Comparison of ENCODE assay signal across 1 cellular context in the genomic region with DNA sequence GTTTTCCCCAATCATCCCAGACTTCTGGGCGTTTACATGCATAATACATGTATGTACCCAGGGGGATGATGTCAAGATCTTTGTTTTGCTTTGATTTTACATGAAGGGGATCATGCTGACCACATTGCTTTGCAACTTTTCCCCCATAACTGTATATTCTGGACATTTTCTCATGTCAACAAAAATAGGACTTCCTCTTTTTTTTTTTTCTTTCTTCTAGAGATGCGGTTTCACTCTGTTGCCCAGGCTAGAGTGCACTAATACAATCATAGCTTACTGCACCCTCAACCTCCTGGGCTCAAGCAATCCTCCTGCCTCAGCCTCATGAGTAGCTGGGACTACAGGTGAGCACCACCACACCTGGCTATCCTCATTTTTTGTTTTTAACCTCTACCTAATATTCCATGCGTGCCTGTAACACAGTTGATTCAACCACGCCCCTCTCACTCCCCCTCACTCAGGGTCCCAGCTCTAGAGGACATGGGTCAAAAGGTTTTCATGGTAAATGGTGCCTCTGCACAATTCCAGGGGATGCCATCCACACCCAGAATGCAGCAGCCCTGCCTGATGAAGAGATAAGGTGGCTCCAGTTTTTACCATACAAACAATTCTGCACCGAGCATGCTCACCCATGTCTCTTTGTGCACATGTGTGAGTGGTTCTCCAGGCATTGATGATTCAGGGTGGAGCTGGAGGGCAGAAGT.
TF ChIP-seq lines count a peak whose summit lies in the region.

No MANE protein-coding gene starts in this region.

TF ChIP-seq in GM12878, 131 proteins besides CTCF, POLR2A, EP300 and RAD21:
- TF ChIP-seq KLF5 (IDR thresholded peaks at IDR 0.05; ENCODE audit: partially characterized antibody): no peak
- TF ChIP-seq JUND (IDR thresholded peaks at IDR 0.05; ENCODE audit: low read depth, low read length): no peak
- TF ChIP-seq IKZF2 (IDR thresholded peaks at IDR 0.05): peak in 1 of 2 experiments; percentile 36; a peak in 1 of 4 replicates
- no peak for TF ChIP-seq NR2C1 (IDR thresholded peaks at IDR 0.05)
- TF ChIP-seq NBN (IDR thresholded peaks at IDR 0.05): 0 out of 2 replicates have a peak, but pooled peaks have one; percentile 58
- no peak for TF ChIP-seq ETV6 (conservative IDR thresholded peaks at IDR 0.05 in 1 of 2, IDR thresholded peaks at IDR 0.05 in 1 of 2; ENCODE audit: borderline replicate concordance in 1 of 2, low read depth in 1 of 2)
- TF ChIP-seq BCL11A (IDR thresholded peaks at IDR 0.05; ENCODE audit: low read depth, low read length): no peak
- no peak for TF ChIP-seq SUPT20H (IDR thresholded peaks at IDR 0.05; ENCODE audit: borderline replicate concordance, control insufficient read depth, low read depth, low read length)
- TF ChIP-seq, protein P1, sequence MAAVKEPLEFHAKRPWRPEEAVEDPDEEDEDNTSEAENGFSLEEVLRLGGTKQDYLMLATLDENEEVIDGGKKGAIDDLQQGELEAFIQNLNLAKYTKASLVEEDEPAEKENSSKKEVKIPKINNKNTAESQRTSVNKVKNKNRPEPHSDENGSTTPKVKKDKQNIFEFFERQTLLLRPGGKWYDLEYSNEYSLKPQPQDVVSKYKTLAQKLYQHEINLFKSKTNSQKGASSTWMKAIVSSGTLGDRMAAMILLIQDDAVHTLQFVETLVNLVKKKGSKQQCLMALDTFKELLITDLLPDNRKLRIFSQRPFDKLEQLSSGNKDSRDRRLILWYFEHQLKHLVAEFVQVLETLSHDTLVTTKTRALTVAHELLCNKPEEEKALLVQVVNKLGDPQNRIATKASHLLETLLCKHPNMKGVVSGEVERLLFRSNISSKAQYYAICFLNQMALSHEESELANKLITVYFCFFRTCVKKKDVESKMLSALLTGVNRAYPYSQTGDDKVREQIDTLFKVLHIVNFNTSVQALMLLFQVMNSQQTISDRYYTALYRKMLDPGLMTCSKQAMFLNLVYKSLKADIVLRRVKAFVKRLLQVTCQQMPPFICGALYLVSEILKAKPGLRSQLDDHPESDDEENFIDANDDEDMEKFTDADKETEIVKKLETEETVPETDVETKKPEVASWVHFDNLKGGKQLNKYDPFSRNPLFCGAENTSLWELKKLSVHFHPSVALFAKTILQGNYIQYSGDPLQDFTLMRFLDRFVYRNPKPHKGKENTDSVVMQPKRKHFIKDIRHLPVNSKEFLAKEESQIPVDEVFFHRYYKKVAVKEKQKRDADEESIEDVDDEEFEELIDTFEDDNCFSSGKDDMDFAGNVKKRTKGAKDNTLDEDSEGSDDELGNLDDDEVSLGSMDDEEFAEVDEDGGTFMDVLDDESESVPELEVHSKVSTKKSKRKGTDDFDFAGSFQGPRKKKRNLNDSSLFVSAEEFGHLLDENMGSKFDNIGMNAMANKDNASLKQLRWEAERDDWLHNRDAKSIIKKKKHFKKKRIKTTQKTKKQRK (IDR thresholded peaks at IDR 0.05; ENCODE audit: low read depth, low read length): no peak
- TF ChIP-seq CHD4 (IDR thresholded peaks at IDR 0.05): no peak
- TF ChIP-seq TCF7 (IDR thresholded peaks at IDR 0.05; ENCODE audit: borderline replicate concordance): no peak
- TF ChIP-seq ZNF384 (IDR thresholded peaks at IDR 0.05; ENCODE audit: borderline replicate concordance, low read depth, low read length): peak; percentile 79
- 0 out of 2 replicates have a peak, but pooled peaks have one; percentile 37 for TF ChIP-seq MEF2A (IDR thresholded peaks at IDR 0.05; ENCODE audit: insufficient read depth, low read depth, low read length)
- TF ChIP-seq, protein P2, sequence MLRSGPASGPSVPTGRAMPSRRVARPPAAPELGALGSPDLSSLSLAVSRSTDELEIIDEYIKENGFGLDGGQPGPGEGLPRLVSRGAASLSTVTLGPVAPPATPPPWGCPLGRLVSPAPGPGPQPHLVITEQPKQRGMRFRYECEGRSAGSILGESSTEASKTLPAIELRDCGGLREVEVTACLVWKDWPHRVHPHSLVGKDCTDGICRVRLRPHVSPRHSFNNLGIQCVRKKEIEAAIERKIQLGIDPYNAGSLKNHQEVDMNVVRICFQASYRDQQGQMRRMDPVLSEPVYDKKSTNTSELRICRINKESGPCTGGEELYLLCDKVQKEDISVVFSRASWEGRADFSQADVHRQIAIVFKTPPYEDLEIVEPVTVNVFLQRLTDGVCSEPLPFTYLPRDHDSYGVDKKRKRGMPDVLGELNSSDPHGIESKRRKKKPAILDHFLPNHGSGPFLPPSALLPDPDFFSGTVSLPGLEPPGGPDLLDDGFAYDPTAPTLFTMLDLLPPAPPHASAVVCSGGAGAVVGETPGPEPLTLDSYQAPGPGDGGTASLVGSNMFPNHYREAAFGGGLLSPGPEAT (IDR thresholded peaks at IDR 0.05; ENCODE audit: low read depth): peak; percentile 61
- TF ChIP-seq, protein P3, sequence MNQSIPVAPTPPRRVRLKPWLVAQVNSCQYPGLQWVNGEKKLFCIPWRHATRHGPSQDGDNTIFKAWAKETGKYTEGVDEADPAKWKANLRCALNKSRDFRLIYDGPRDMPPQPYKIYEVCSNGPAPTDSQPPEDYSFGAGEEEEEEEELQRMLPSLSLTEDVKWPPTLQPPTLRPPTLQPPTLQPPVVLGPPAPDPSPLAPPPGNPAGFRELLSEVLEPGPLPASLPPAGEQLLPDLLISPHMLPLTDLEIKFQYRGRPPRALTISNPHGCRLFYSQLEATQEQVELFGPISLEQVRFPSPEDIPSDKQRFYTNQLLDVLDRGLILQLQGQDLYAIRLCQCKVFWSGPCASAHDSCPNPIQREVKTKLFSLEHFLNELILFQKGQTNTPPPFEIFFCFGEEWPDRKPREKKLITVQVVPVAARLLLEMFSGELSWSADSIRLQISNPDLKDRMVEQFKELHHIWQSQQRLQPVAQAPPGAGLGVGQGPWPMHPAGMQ (IDR thresholded peaks at IDR 0.05; ENCODE audit: borderline replicate concordance): no peak
- TF ChIP-seq CREM (IDR thresholded peaks at IDR 0.05; ENCODE audit: low read depth): no peak
- no peak for TF ChIP-seq MEF2B (IDR thresholded peaks at IDR 0.05; ENCODE audit: partially characterized antibody, poor library complexity, severe bottlenecking)
- 0 out of 2 replicates have a peak, but pooled peaks have one; percentile 24 for TF ChIP-seq NFIC (IDR thresholded peaks at IDR 0.05; ENCODE audit: low read depth, low read length)
- TF ChIP-seq, protein P4, sequence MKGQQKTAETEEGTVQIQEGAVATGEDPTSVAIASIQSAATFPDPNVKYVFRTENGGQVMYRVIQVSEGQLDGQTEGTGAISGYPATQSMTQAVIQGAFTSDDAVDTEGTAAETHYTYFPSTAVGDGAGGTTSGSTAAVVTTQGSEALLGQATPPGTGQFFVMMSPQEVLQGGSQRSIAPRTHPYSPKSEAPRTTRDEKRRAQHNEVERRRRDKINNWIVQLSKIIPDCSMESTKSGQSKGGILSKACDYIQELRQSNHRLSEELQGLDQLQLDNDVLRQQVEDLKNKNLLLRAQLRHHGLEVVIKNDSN (IDR thresholded peaks at IDR 0.05; ENCODE audit: borderline replicate concordance, extremely low read length, insufficient read depth, low read depth, low read length): no peak
- TF ChIP-seq, protein P5, sequence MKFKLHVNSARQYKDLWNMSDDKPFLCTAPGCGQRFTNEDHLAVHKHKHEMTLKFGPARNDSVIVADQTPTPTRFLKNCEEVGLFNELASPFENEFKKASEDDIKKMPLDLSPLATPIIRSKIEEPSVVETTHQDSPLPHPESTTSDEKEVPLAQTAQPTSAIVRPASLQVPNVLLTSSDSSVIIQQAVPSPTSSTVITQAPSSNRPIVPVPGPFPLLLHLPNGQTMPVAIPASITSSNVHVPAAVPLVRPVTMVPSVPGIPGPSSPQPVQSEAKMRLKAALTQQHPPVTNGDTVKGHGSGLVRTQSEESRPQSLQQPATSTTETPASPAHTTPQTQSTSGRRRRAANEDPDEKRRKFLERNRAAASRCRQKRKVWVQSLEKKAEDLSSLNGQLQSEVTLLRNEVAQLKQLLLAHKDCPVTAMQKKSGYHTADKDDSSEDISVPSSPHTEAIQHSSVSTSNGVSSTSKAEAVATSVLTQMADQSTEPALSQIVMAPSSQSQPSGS (IDR thresholded peaks at IDR 0.05; ENCODE audit: low read length): peak; percentile 37; the same call in 1 of the 2 replicates
- no peak for TF ChIP-seq CREB1 (IDR thresholded peaks at IDR 0.05; ENCODE audit: low read depth)
- TF ChIP-seq SPI1 (IDR thresholded peaks at IDR 0.05; ENCODE audit: borderline replicate concordance, insufficient read depth, low read depth, low read length): peak; percentile 88
- TF ChIP-seq HDAC6 (IDR thresholded peaks at IDR 0.05; ENCODE audit: unreplicated experiment): no peak
- no peak for TF ChIP-seq BHLHE40 (IDR thresholded peaks at IDR 0.05; ENCODE audit: borderline replicate concordance in 1 of 2, low read depth in 2 of 2, low read length in 1 of 2)
- TF ChIP-seq MTA3 (IDR thresholded peaks at IDR 0.05; ENCODE audit: borderline replicate concordance, low read length): no peak
- peak; percentile 41; the same call in 1 of the 2 replicates for TF ChIP-seq CBX5 (IDR thresholded peaks at IDR 0.05; ENCODE audit: low read depth)
- peak; percentile 77 for TF ChIP-seq RUNX3 (IDR thresholded peaks at IDR 0.05; ENCODE audit: low read length)
- no peak for TF ChIP-seq JUNB (IDR thresholded peaks at IDR 0.05)
- TF ChIP-seq ATF7 (IDR thresholded peaks at IDR 0.05; ENCODE audit: low read depth): 0 out of 2 replicates have a peak, but pooled peaks have one; percentile 38
- TF ChIP-seq BMI1 (IDR thresholded peaks at IDR 0.05; ENCODE audit: borderline replicate concordance): no peak
TF ChIP-seq in GM12878: peak in this region for 11.
